Comparison of ENCODE assay signal across 9 cellular contexts in the genomic region with DNA sequence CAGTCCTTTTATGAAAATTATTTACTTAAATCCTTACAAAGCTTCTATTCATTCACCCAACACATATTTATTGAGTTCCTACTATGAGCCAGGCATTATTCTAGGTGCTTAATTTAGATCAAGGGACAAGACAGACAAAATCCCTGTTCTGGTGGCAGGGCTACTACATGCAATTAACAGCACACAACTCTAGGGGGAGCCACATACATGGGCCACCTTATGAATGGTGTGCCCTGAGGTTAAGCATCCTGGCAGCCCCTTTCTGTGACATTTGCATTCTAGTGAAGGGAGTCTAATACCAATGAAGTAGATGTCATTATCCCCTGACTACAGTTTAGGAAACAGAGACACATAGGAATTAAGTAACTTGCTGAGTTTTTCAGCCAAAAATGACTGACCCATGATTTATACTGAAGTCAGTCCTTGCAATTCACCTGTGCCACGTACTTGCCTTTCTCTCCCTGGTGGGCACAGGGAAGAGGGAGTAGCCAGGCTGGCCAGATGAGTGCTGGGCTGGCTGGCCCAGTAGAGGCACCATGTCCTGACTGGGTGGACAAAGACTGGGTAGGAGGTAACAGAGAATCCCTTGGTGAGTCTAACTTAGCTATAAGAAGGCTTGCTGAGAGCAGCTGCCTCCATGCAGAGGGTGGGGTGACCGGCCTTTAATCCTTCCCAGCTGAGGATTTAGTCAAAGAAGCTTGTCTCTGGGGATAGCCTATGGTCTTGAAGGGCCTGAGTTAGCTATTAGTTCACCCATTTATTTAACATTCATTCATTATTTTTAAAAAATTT. TPM values are rescaled to one million over a fixed set of nuclear protein-coding genes. Genes with fewer than 3 reads are reported as not detected.
DNase-seq lines count a peak whose midpoint lies in the region; ATAC-seq and TF ChIP-seq lines count a peak whose summit lies in the region.
"Had no signal": no experiment of that assay in that cellular context is flagged by ENCODE, and none has a peak within 500 bp of the region (broad histone marks: within the 10 kb centered on the region; RNA-seq: fewer than 3 reads in every experiment).

No MANE protein-coding gene starts in this region.

- 67 to 73% methylated on average over 1 to 2 of the region's 2 CpGs for WGBS in transverse colon (ENCODE audit: low coverage in 1 of 2), 2 donors

- no peaks in the 10 kb centered on the region for H3K4me1 Mint-ChIP-seq in activated naive CD4-positive, alpha-beta T cell treated with anti-CD3 and anti-CD28 coated beads for 36 hours (ENCODE audit: low read depth)

- peak in 4 of 5 experiments; percentile 21 to 39 (median 28) for TF ChIP-seq CTCF in transverse colon (IDR thresholded peaks at IDR 0.05)

- no peaks in the 10 kb centered on the region for H3K9me3 Mint-ChIP-seq in activated naive CD4-positive, alpha-beta T cell treated with anti-CD3 and anti-CD28 coated beads for 36 hours

- H3K4me3 Mint-ChIP-seq in activated naive CD4-positive, alpha-beta T cell treated with anti-CD3 and anti-CD28 coated beads for 36 hours: no peak overlapping the region

- H3K4me1 ChIP-seq in transverse colon: no peaks in the 10 kb centered on the region

- H3K9me3 ChIP-seq in transverse colon: no peaks in the 10 kb centered on the region

- DNase-seq in activated naive CD4-positive, alpha-beta T cell treated with anti-CD3 and anti-CD28 coated beads for 36 hours: peak; percentile 60
- no peak for DNase-seq in activated naive CD4-positive, alpha-beta T cell treated with anti-CD3 and anti-CD28 coated beads, Interleukin-2, amount 50 U/mL, for 16 hours
- DNase-seq in NCI-H748 (lab: John Stamatoyannopoulos, UW; ENCODE audit: unreplicated experiment) (peak; percentile 49), dermis blood vessel endothelial cell (peak; percentile 15), transverse colon (no peak), A172 (ENCODE audit: low spot score) (no peak), NCI-H510A (lab: John Stamatoyannopoulos, UW) (no peak)
- DNase-seq: foreskin melanocyte had no signal

- H3K27ac Mint-ChIP-seq in activated naive CD4-positive, alpha-beta T cell treated with anti-CD3 and anti-CD28 coated beads for 36 hours: no peak overlapping the region

- no peak overlapping the region for H3K4me3 ChIP-seq in transverse colon

- intact Hi-C loops in activated naive CD4-positive, alpha-beta T cell treated with anti-CD3 and anti-CD28 coated beads for 36 hours (cut with micrococcal nuclease): loop anchor here (1.0 to 5.0 kb wide), 2 partner anchors 326 to 827 kb away; no protein-coding TSS in a partner anchor
- intact Hi-C loops in transverse colon (cut with DNase I; ENCODE audit: low total_unique reads): no loop called here

- H3K36me3 ChIP-seq in transverse colon: no peaks in the 10 kb centered on the region

- H3K27me3 ChIP-seq in transverse colon: no peaks in the 10 kb centered on the region

- CTCF ChIA-PET in activated naive CD4-positive, alpha-beta T cell treated with anti-CD3 and anti-CD28 coated beads for 36 hours (lab: Charles Lee): interaction anchor here (0.8 to 1.4 kb wide), 7 partner anchors 9 to 827 kb away, joined by 3 to 6 read pairs (median 3); no protein-coding TSS in a partner anchor

- no peak for ATAC-seq in HG03280 (IDR thresholded peaks at IDR 0.05; ENCODE audit: unreplicated experiment)

- no peaks in the 10 kb centered on the region for H3K36me3 Mint-ChIP-seq in activated naive CD4-positive, alpha-beta T cell treated with anti-CD3 and anti-CD28 coated beads for 36 hours (ENCODE audit: low read depth)

- H3K27ac ChIP-seq in transverse colon: no peak overlapping the region

- H3K27me3 Mint-ChIP-seq in activated naive CD4-positive, alpha-beta T cell treated with anti-CD3 and anti-CD28 coated beads for 36 hours (ENCODE audit: low read depth): peaks cover 5% of the 10 kb centered on the region

- TF ChIP-seq EP300 in transverse colon (IDR thresholded peaks at IDR 0.05; ENCODE audit: low read depth): no peak

- no peak for TF ChIP-seq POLR2A in transverse colon (IDR thresholded peaks at IDR 0.05)

- in situ Hi-C loops in transverse colon (cut with MboI; ENCODE audit: low pct_ligation_motif_present in 1 of 4, low pct_unique_long_range_greater_than_20kb in 1 of 4, low sequenced_read_pairs in 3 of 4): no loop called here

RNA-seq across cellular contexts. Expression of a gene that starts 52.0 kb away (rescaled TPM):
- not detected for total RNA-seq in activated naive CD4-positive, alpha-beta T cell treated with anti-CD3 and anti-CD28 coated beads for 36 hours
- total RNA-seq in dermis blood vessel endothelial cell (not detected in 2 replicates), transverse colon (not detected)
- total RNA-seq in A172 (2014; rRNA removed; shearing (Covaris generic)): not detected in 2 replicates

RNA-seq across cellular contexts. Expression of a gene that starts 55.3 kb away (rescaled TPM):
- total RNA-seq in activated naive CD4-positive, alpha-beta T cell treated with anti-CD3 and anti-CD28 coated beads for 36 hours: not detected
- total RNA-seq in dermis blood vessel endothelial cell (0.05 and 0.17 TPM in 2 replicates), transverse colon (100 to 1,000 TPM; 206 to 406 (median 262) TPM)
- total RNA-seq in A172 (2014; rRNA removed; shearing (Covaris generic)): 0.14 TPM in 1 of 2 replicates, not detected in the other

Comparison
In these comparisons a context has a peak if more than half of its experiments do, and no peak if none do; other contexts are left out.
1. DNase-seq: peak in activated naive CD4-positive, alpha-beta T cell treated with anti-CD3 and anti-CD28 coated beads for 36 hours (single experiment), NCI-H748 (single experiment) and dermis blood vessel endothelial cell (single experiment); none in activated naive CD4-positive, alpha-beta T cell treated with anti-CD3 and anti-CD28 coated beads, Interleukin-2, amount 50 U/mL, for 16 hours (single experiment), transverse colon (single experiment), A172 (single experiment) and NCI-H510A (single experiment).
2. RNA of a gene that starts 55.3 kb away (total RNA-seq): 206 to 406 TPM in transverse colon; 0.05 to 0.17 TPM in dermis blood vessel endothelial cell, not detected in activated naive CD4-positive, alpha-beta T cell treated with anti-CD3 and anti-CD28 coated beads for 36 hours and 0.14 TPM in A172; every median in the first group is over 100 times any median in the second.